In the genomic region with DNA sequence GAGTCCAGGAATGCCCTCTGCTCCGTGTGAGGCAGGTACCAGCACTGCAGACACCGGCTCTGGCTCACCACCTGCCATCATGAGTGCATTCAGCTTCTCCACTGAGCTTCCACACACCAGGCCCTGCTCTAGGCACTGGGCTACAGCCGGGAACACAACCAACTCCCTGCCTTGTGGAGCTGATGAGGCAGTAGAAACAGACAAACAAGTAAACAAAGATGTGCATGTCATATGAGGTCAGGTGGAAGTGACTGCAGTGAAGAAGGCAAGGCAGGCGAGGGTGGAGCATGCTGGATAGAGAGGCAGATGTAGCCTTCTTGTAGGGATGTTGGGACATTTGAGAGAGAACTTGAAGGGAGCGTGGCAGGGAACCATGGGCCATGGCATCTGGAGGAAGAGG, we compare ENCODE assay signal across 18 cellular contexts. TPM values are rescaled to one million over a fixed set of nuclear protein-coding genes. Genes with fewer than 3 reads are reported as not detected.
DNase-seq lines count a peak whose midpoint lies in the region; ATAC-seq and TF ChIP-seq lines count a peak whose summit lies in the region.
"Had no signal": no experiment of that assay in that cellular context is flagged by ENCODE, and none has a peak within 500 bp of the region (broad histone marks: within the 10 kb centered on the region; RNA-seq: fewer than 3 reads in every experiment).

No MANE protein-coding gene starts in this region.

- H4K20me1 ChIP-seq in IMR-90 (ENCODE audit: insufficient read depth, low read length) = no peaks in the 10 kb centered on the region

- no peak overlapping the region for H4K91ac ChIP-seq in IMR-90 (ENCODE audit: insufficient read depth, low read depth, low read length)

- no peak overlapping the region for H3K4me2 ChIP-seq in IMR-90 (ENCODE audit: low read depth, low read length)

- H4K5ac ChIP-seq in IMR-90 (ENCODE audit: low read depth, low read length) = no peak overlapping the region

- H3K27me3 ChIP-seq in IMR-90 (ENCODE audit: control insufficient read depth, insufficient read depth, low read length) = no peaks in the 10 kb centered on the region
- H3K27me3 ChIP-seq: brain microvascular endothelial cell, vagina had no signal

- peaks cover 67% of the 10 kb centered on the region for H3K36me3 Mint-ChIP-seq in activated naive CD8-positive, alpha-beta T cell treated with anti-CD3 and anti-CD28 coated beads for 36 hours

- peak overlapping the region; percentile 17; the same call in 1 of the 2 replicates for H3K14ac ChIP-seq in IMR-90 (replicated peaks; ENCODE audit: low read depth, low read length)

- no peak for TF ChIP-seq RAD21 in IMR-90 (IDR thresholded peaks at IDR 0.05; ENCODE audit: low read length)

- no peaks in the 10 kb centered on the region for H3K9me3 Mint-ChIP-seq in activated naive CD8-positive, alpha-beta T cell treated with anti-CD3 and anti-CD28 coated beads for 36 hours

- POLR2A ChIA-PET in IMR-90 (lab: Charles Lee; ENCODE audit: unreplicated experiment) = no interaction called here

- peak overlapping the region; percentile 17; the same call in 1 of the 2 replicates for H3K23ac ChIP-seq in IMR-90 (ENCODE audit: low read depth, low read length)

- H3K27ac Mint-ChIP-seq in activated naive CD8-positive, alpha-beta T cell treated with anti-CD3 and anti-CD28 coated beads for 36 hours = peak overlapping the region; percentile 85

- no peak overlapping the region for H2BK120ac ChIP-seq in IMR-90 (ENCODE audit: low read depth, low read length)

- H3K27ac ChIP-seq in IMR-90 (ENCODE audit: insufficient read depth, low read length) = no peak overlapping the region
- H3K27ac ChIP-seq: brain microvascular endothelial cell, parathyroid adenoma, vagina had no signal

- peak overlapping the region; percentile 61 for H2AK5ac ChIP-seq in IMR-90 (ENCODE audit: low read depth, low read length)

- no peak overlapping the region for H3K18ac ChIP-seq in IMR-90 (ENCODE audit: low read depth, low read length)

- 83% methylated on average over 1 of the region's 5 CpGs; no CpG with 5 or more reads in 1 of the 2 experiments for WGBS in IMR-90 (ENCODE audit: extremely low coverage in 2 of 2, insufficient read length in 1 of 2), 2 experiments

- 0 out of 2 replicates have a peak overlapping the region, but pooled peaks have one; percentile 8 for H3K4ac ChIP-seq in IMR-90 (ENCODE audit: low read depth, low read length)

- H3K4me1 Mint-ChIP-seq in activated naive CD8-positive, alpha-beta T cell treated with anti-CD3 and anti-CD28 coated beads for 36 hours = peaks cover 71% of the 10 kb centered on the region

- peaks cover 15% of the 10 kb centered on the region for H3K9me1 ChIP-seq in IMR-90 (ENCODE audit: insufficient read depth, low read length)

- DNase-seq in activated T-cell treated with anti-CD3 and anti-CD28 coated beads, Interleukin-2, amount 50 U/mL, for 1 hour = peak; percentile 37
- no peak for DNase-seq in activated T-cell treated with anti-CD3 and anti-CD28 coated beads, Interleukin-2, amount 50 U/mL, for 48 hours
- DNase-seq in IMR-90 = no peak
- DNase-seq in activated naive CD8-positive, alpha-beta T cell treated with anti-CD3 and anti-CD28 coated beads for 36 hours = no peak
- DNase-seq in posterior vena cava (ENCODE audit: low spot score) = peak; percentile 40
- DNase-seq: activated CD4-positive, CD25-positive, alpha-beta regulatory T cell treated with anti-CD3 and anti-CD28 coated beads, Interleukin-2, amount 50 U/mL, for 72 hours; activated gamma-delta T cell; brain microvascular endothelial cell; NCI-H1105; NCI-H226; Right ventricle myocardium superior had no signal

- no peak overlapping the region for H2AFZ ChIP-seq in IMR-90 (replicated peaks; ENCODE audit: low read length, poor library complexity)
- H2AFZ ChIP-seq: parathyroid adenoma had no signal

- BruUV-seq in IMR-90 (replicated peaks; lab: Mats Ljungman, UMichigan) = no TSS peak

- peak overlapping the region; percentile 72 for H3K4me3 Mint-ChIP-seq in activated naive CD8-positive, alpha-beta T cell treated with anti-CD3 and anti-CD28 coated beads for 36 hours

- no peak overlapping the region for H2BK5ac ChIP-seq in IMR-90 (ENCODE audit: low read depth, low read length, poor library complexity, severe bottlenecking)

- TF ChIP-seq CTCF in IMR-90 (conservative IDR thresholded peaks at IDR 0.05; ENCODE audit: low read depth, low read length) = no peak

- no peaks in the 10 kb centered on the region for H3K9me3 ChIP-seq in IMR-90 (ENCODE audit: control insufficient read depth, insufficient read depth, low read length)
- H3K9me3 ChIP-seq: vagina had no signal

- H3K27me3 Mint-ChIP-seq in activated naive CD8-positive, alpha-beta T cell treated with anti-CD3 and anti-CD28 coated beads for 36 hours = no peaks in the 10 kb centered on the region

- no peak overlapping the region for H3K56ac ChIP-seq in IMR-90 (ENCODE audit: extremely low read depth, insufficient read depth, low read length)

- CTCF ChIA-PET in IMR-90 (lab: Yijun Ruan, JAX) = no interaction called here

- no peaks in the 10 kb centered on the region; the same call in 1 of the 2 replicates for H3K36me3 ChIP-seq in IMR-90 (ENCODE audit: control insufficient read depth, insufficient read depth, low read length)
- H3K36me3 ChIP-seq: brain microvascular endothelial cell, vagina had no signal

- dilution Hi-C loops in IMR-90 (cut with HindIII; ENCODE audit: low sequenced_read_pairs, unreplicated experiment) = no loop called here

- no peak for TF ChIP-seq POLR2A in IMR-90 (IDR thresholded peaks at IDR 0.05; ENCODE audit: low read depth, low read length)

- no peak overlapping the region for H3K4me3 ChIP-seq in IMR-90 (ENCODE audit: insufficient read depth, low read depth, low read length)
- H3K4me3 ChIP-seq: K562, vagina had no signal

- H3K4me1 ChIP-seq in IMR-90 (ENCODE audit: control insufficient read depth, insufficient read depth, low read length) = peaks cover 14% of the 10 kb centered on the region

- ATAC-seq in IMR-90 (ENCODE audit: low read depth) (no peak), HG03354 (IDR thresholded peaks at IDR 0.05; ENCODE audit: poor library complexity, severe bottlenecking, unreplicated experiment) (no peak), HG03039 (IDR thresholded peaks at IDR 0.05; ENCODE audit: unreplicated experiment) (no peak), GM21619 (IDR thresholded peaks at IDR 0.05; ENCODE audit: unreplicated experiment) (no peak)
- ATAC-seq: K562 had no signal

- no peak overlapping the region for H2BK20ac ChIP-seq in IMR-90 (ENCODE audit: low read depth, low read length)

- intact Hi-C loops in IMR-90 (cut with micrococcal nuclease) = no loop called here
- intact Hi-C loops in posterior vena cava (cut with DNase I) = no loop called here

- no peak overlapping the region for H3K9ac ChIP-seq in IMR-90 (ENCODE audit: low read depth, low read length)
- H3K9ac ChIP-seq: parathyroid adenoma had no signal

- in situ Hi-C loops in IMR-90 (cut with MboI; ENCODE audit: low sequenced_read_pairs) = no loop called here

- no peak overlapping the region for H4K8ac ChIP-seq in IMR-90 (ENCODE audit: low read depth in 2 of 2, low read length in 2 of 2)

- peaks cover 35 to 82% of the 10 kb centered on the region in 2 experiments for H3K79me1 ChIP-seq in IMR-90 (ENCODE audit: low read depth in 1 of 2, low read length in 2 of 2)

- no peak overlapping the region for H2BK15ac ChIP-seq in IMR-90 (ENCODE audit: low read depth, low read length)

- no peak overlapping the region for H2AK9ac ChIP-seq in IMR-90 (replicated peaks; ENCODE audit: low read depth, low read length, poor library complexity)

TF ChIP-seq in IMR-90, 13 proteins besides CTCF, POLR2A, EP300 and RAD21 (continues in another document):
- TF ChIP-seq MAZ (IDR thresholded peaks at IDR 0.05; ENCODE audit: borderline replicate concordance, low read depth, low read length) = no peak
- no peak for TF ChIP-seq RCOR1 (IDR thresholded peaks at IDR 0.05; ENCODE audit: insufficient replicate concordance, low read length)
- TF ChIP-seq, protein P1, sequence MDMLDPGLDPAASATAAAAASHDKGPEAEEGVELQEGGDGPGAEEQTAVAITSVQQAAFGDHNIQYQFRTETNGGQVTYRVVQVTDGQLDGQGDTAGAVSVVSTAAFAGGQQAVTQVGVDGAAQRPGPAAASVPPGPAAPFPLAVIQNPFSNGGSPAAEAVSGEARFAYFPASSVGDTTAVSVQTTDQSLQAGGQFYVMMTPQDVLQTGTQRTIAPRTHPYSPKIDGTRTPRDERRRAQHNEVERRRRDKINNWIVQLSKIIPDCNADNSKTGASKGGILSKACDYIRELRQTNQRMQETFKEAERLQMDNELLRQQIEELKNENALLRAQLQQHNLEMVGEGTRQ (IDR thresholded peaks at IDR 0.05; ENCODE audit: low read depth, low read length) = no peak
- TF ChIP-seq FOS (IDR thresholded peaks at IDR 0.05; ENCODE audit: low read depth, low read length) = no peak
- no peak for TF ChIP-seq MXI1 (IDR thresholded peaks at IDR 0.05; ENCODE audit: borderline replicate concordance, low read depth, low read length)
- no peak for TF ChIP-seq RFX5 (IDR thresholded peaks at IDR 0.05; ENCODE audit: low read depth, low read length)
- TF ChIP-seq BHLHE40 (IDR thresholded peaks at IDR 0.05; ENCODE audit: low read depth, low read length) = no peak
- TF ChIP-seq NFE2L2 (IDR thresholded peaks at IDR 0.05; ENCODE audit: low read depth, low read length) = no peak
- no peak for TF ChIP-seq CEBPB (IDR thresholded peaks at IDR 0.05; ENCODE audit: low read depth, low read length)
- no peak for TF ChIP-seq SMC3 (IDR thresholded peaks at IDR 0.05; ENCODE audit: low read depth, low read length)
- TF ChIP-seq MAFK (IDR thresholded peaks at IDR 0.05; ENCODE audit: low read depth, low read length) = no peak

RNA-seq across cellular contexts. Expression of a gene that starts 5.0 kb away (rescaled TPM):
- total RNA-seq in IMR-90 (2012; rRNA removed) = 5.3 and 9.1 TPM in 2 replicates
- polyA plus RNA-seq in IMR-90 (2012; rRNA removed) = 14.9 and 15.8 TPM in 2 replicates
- polyA plus RNA-seq in IMR-90 (2012; cell fraction: cytosol; rRNA removed) = 6.1 and 7.0 TPM in 2 replicates
- 69.7 and 95.5 TPM in 2 replicates for polyA plus RNA-seq in IMR-90 (2012; cell fraction: nucleus; rRNA removed; ENCODE audit: low replicate concordance)
- 100 to 1,000 TPM; 142 to 151 TPM for total RNA-seq in activated naive CD8-positive, alpha-beta T cell treated with anti-CD3 and anti-CD28 coated beads for 36 hours
- 10 to 100 TPM; 37.8 to 53.2 TPM for total RNA-seq in posterior vena cava
- polyA plus RNA-seq: K562 had no signal

RNA-seq across cellular contexts. Expression of a gene that starts 32.6 kb away (rescaled TPM):
- total RNA-seq in IMR-90 (2012; rRNA removed) (not detected in 2 replicates), posterior vena cava (under 1 TPM in 1 of 2 donors, not detected in 1; 0.60 TPM)
- not detected in 2 replicates for polyA plus RNA-seq in IMR-90 (2012; rRNA removed)
- not detected in 2 replicates for polyA plus RNA-seq in IMR-90 (2012; cell fraction: cytosol; rRNA removed)
- polyA plus RNA-seq in IMR-90 (2012; cell fraction: nucleus; rRNA removed; ENCODE audit: low replicate concordance) = 0.07 and 0.18 TPM in 2 replicates
- under 1 TPM in 1 of 2 experiments, not detected in 1; 0.12 TPM for total RNA-seq in activated naive CD8-positive, alpha-beta T cell treated with anti-CD3 and anti-CD28 coated beads for 36 hours
- total RNA-seq: fibroblast of lung, K562, vagina had no signal

Comparison
In these comparisons a context has a peak if more than half of its experiments do, and no peak if none do; other contexts are left out.
1. DNase-seq: peak in activated T-cell treated with anti-CD3 and anti-CD28 coated beads, Interleukin-2, amount 50 U/mL, for 1 hour (single experiment) and posterior vena cava (single experiment); none in activated T-cell treated with anti-CD3 and anti-CD28 coated beads, Interleukin-2, amount 50 U/mL, for 48 hours (0 of 2), IMR-90 (single experiment) and activated naive CD8-positive, alpha-beta T cell treated with anti-CD3 and anti-CD28 coated beads for 36 hours (single experiment).